In the genomic region with DNA sequence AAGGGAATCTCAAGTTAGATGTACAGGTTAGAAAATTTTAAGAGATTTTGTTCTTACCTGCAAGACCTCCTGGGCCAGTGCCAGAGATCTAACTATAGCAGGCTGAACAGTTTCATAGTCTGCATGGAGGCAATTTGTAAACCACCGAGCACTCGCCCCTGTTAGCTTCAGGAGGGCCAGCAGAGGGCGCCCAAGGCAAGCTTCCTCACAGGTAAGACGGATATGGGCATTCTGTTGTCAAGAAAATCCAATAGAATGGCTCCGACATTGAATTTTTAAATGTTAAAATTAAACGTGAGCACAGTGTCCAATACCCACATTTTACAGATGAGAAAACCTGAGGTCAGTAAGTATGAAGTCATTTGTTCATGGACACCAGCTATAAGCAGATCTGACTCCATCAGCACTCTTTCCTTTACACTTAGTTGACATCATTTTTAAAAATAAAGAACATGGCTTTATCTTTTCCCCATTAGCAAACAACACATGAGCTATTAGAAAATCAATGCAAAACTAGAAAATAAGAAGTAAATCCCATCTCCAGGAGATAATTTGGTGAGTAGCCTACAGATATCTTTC, we compare ENCODE assay signal across 8 cellular contexts. TPM values are rescaled to one million over a fixed set of nuclear protein-coding genes. Genes with fewer than 3 reads are reported as not detected.
A peak's percentile ranks its signal among the peaks of the same experiment; 100 is the strongest.
DNase-seq lines count a peak whose midpoint lies in the region; ATAC-seq lines count a peak whose summit lies in the region.

No MANE protein-coding gene starts in this region.

- H3K36me3 Mint-ChIP-seq in activated CD4-positive, alpha-beta T cell treated with anti-CD3 and anti-CD28 coated beads for 36 hours (ENCODE audit: low read depth), result no peaks in the 10 kb centered on the region

- peak; percentile 71 for ATAC-seq in GM18858 (IDR thresholded peaks at IDR 0.05; ENCODE audit: unreplicated experiment)
- ATAC-seq in HG03378 (IDR thresholded peaks at IDR 0.05; ENCODE audit: unreplicated experiment), result peak; percentile 49
- ATAC-seq in activated CD4-positive, alpha-beta T cell treated with anti-CD3 and anti-CD28 coated beads for 36 hours, result peak; percentile 97
- peak; percentile 82 for ATAC-seq in left lobe of liver

- H3K4me3 Mint-ChIP-seq in activated CD4-positive, alpha-beta T cell treated with anti-CD3 and anti-CD28 coated beads for 36 hours, result no peak overlapping the region

- intact Hi-C loops in activated CD4-positive, alpha-beta T cell treated with anti-CD3 and anti-CD28 coated beads for 36 hours (cut with DNase I, micrococcal nuclease), result loop anchor here in 1 of 2 experiments (2.0 kb wide), 1 partner anchor 64 kb away; no protein-coding TSS in a partner anchor

- POLR2A ChIA-PET in activated CD4-positive, alpha-beta T cell treated with anti-CD3 and anti-CD28 coated beads for 36 hours (lab: Charles Lee), result interaction anchor here (0.6 kb wide), 1 partner anchor 26 kb away, joined by 3 read pairs; no protein-coding TSS in a partner anchor

- DNase-seq in A172 (ENCODE audit: low spot score) (peak; percentile 52), NCI-H524 (lab: John Stamatoyannopoulos, UW) (peak; percentile 27 to 53), cerebellum (ENCODE audit: low spot score) (peak; percentile 56), left lobe of liver (ENCODE audit: low spot score) (peak; percentile 79)
- DNase-seq in activated CD4-positive, alpha-beta T cell treated with anti-CD3 and anti-CD28 coated beads for 36 hours, result peak; percentile 85
- peak; percentile 52 to 64 for DNase-seq in stimulated activated CD4-positive, alpha-beta T cell treated with anti-CD3 and anti-CD28 coated beads, Interleukin-4, amount 100 ng/mL, for 4 hours

- CTCF ChIA-PET in activated CD4-positive, alpha-beta T cell treated with anti-CD3 and anti-CD28 coated beads for 36 hours (lab: Charles Lee), result interaction anchor here (0.6 to 2.4 kb wide), 26 partner anchors 9 to 161 kb away, joined by 3 to 26 read pairs (median 4); partner anchors contain the start of genes HMGCS2 and PHGDH

- peaks cover 14% of the 10 kb centered on the region for H3K27me3 Mint-ChIP-seq in activated CD4-positive, alpha-beta T cell treated with anti-CD3 and anti-CD28 coated beads for 36 hours

- H3K9me3 Mint-ChIP-seq in activated CD4-positive, alpha-beta T cell treated with anti-CD3 and anti-CD28 coated beads for 36 hours (ENCODE audit: low read depth), result no peaks in the 10 kb centered on the region

- H3K4me1 Mint-ChIP-seq in activated CD4-positive, alpha-beta T cell treated with anti-CD3 and anti-CD28 coated beads for 36 hours, result peaks cover 4% of the 10 kb centered on the region

- no peak overlapping the region for H3K27ac Mint-ChIP-seq in activated CD4-positive, alpha-beta T cell treated with anti-CD3 and anti-CD28 coated beads for 36 hours

RNA-seq across cellular contexts. Expression of gene REG4, which starts 2.2 kb away (rescaled TPM):
- total RNA-seq in A172 (2014; rRNA removed; shearing (Covaris generic)), result not detected in 2 replicates
- total RNA-seq in activated CD4-positive, alpha-beta T cell treated with anti-CD3 and anti-CD28 coated beads for 36 hours, result under 1 TPM; 0.34 to 0.47 TPM
- total RNA-seq in cerebellum (not detected), left lobe of liver (not detected)

RNA-seq across cellular contexts. Expression of gene HMGCS2, which starts 40.4 kb away (rescaled TPM):
- not detected in 2 replicates for total RNA-seq in A172 (2014; rRNA removed; shearing (Covaris generic))
- total RNA-seq in activated CD4-positive, alpha-beta T cell treated with anti-CD3 and anti-CD28 coated beads for 36 hours, result not detected
- total RNA-seq in cerebellum (0.64 TPM), left lobe of liver (867 TPM)

Comparison
In these comparisons a context has a peak if more than half of its experiments do, and no peak if none do; other contexts are left out.
1. Peak in every context shown above with its lines: DNase-seq and ATAC-seq.
2. RNA of gene HMGCS2, which starts 40.4 kb away (total RNA-seq): 867 TPM in left lobe of liver (single experiment); 0.64 TPM in cerebellum (single experiment), not detected in A172 and not detected in activated CD4-positive, alpha-beta T cell treated with anti-CD3 and anti-CD28 coated beads for 36 hours; every median in the first group is over 100 times any median in the second.